In the genomic region with DNA sequence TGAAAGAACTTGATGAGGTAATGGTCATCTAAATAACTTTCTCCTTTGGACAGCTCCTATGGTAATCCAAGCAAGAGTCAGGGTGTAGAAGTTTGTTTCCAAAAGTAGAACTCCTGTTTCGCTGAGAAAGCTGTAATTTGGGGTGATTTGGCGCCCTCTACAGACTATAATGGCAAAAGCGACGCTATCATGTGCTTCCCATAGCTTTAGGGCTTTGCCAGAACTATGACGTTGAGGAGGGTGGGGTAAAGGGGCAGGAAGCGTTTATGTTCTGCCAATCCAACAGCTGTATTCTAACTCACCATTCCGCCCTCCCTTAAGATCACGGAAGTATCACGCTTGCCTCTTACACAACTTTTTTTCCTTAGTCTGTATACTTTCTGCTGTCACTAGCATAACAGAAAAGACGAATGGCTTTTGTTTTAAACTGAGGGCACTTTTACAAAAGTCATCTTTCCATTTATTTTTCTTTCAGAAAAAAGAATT, we compare ENCODE assay signal across 8 cellular contexts. TPM values are rescaled to one million over a fixed set of nuclear protein-coding genes. Genes with fewer than 3 reads are reported as not detected.
DNase-seq lines count a peak whose midpoint lies in the region; ATAC-seq, FAIRE-seq and TF ChIP-seq lines count a peak whose summit lies in the region.

A gene with protein sequence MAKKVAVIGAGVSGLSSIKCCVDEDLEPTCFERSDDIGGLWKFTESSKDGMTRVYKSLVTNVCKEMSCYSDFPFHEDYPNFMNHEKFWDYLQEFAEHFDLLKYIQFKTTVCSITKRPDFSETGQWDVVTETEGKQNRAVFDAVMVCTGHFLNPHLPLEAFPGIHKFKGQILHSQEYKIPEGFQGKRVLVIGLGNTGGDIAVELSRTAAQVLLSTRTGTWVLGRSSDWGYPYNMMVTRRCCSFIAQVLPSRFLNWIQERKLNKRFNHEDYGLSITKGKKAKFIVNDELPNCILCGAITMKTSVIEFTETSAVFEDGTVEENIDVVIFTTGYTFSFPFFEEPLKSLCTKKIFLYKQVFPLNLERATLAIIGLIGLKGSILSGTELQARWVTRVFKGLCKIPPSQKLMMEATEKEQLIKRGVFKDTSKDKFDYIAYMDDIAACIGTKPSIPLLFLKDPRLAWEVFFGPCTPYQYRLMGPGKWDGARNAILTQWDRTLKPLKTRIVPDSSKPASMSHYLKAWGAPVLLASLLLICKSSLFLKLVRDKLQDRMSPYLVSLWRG (plus strand): TSS at position 349 of the 486 bp plus-strand sequence. CDS start 5,643 bp downstream, outside the sequence.

- TF ChIP-seq CTCF in WERI-Rb-1 (IDR thresholded peaks at IDR 0.05; ENCODE audit: low read depth, low read length) (peak; percentile 80), keratinocyte (optimal IDR thresholded peaks at IDR 0.05 in 1 of 3, IDR thresholded peaks at IDR 0.05 in 1 of 3, conservative IDR thresholded peaks at IDR 0.05 in 1 of 3; ENCODE audit: extremely low read depth in 1 of 3, insufficient read depth in 2 of 3, low read length in 3 of 3) (peak; percentile 75 to 87 (median 79))

- dilution Hi-C loops in keratinocyte (cut with MboI; ENCODE audit: extremely low pct_ligation_motif_present, low sequenced_read_pairs) = no loop called here

- no peaks in the 10 kb centered on the region for H3K79me2 ChIP-seq in keratinocyte (ENCODE audit: control insufficient read depth, insufficient read depth, low read length)

- H3K36me3 ChIP-seq in WERI-Rb-1 = no peaks in the 10 kb centered on the region
- H3K36me3 ChIP-seq in keratinocyte (ENCODE audit: control insufficient read depth in 2 of 2, extremely low read depth in 1 of 2, insufficient read depth in 2 of 2, low read length in 2 of 2) = no peaks in the 10 kb centered on the region

- H3K4me3 ChIP-seq in WERI-Rb-1 (ENCODE audit: low read depth, low read length) (peak within 1 kb of the TSS; percentile 41), keratinocyte (ENCODE audit: control insufficient read depth in 2 of 3, extremely low read depth in 1 of 3, insufficient read depth in 2 of 3, low read depth in 1 of 3, low read length in 3 of 3) (peak within 1 kb of the TSS; percentile 10 to 70 (median 28))

- DNase-seq in AG08396 (ENCODE audit: low spot score) (peak; percentile 93), NCI-H2196 treated with DMSO at 0.1 percent for 48 hours (lab: John Stamatoyannopoulos, UW; ENCODE audit: unreplicated experiment) (peak; percentile 63), WERI-Rb-1 (peak; percentile 91), keratinocyte (ENCODE audit: low read depth, low spot score) (peak; percentile 88)
- DNase-seq in central memory CD4-positive, alpha-beta T cell = peak; percentile 90
- peak; percentile 85 for DNase-seq in stimulated activated CD4-positive, alpha-beta T cell treated with anti-CD3 and anti-CD28 coated beads, Interleukin-15, amount 100 ng/mL, for 24 hours

- H3K27ac ChIP-seq in WERI-Rb-1 (no peak within 1 kb of the TSS), keratinocyte (ENCODE audit: control insufficient read depth, insufficient read depth, low read length) (peak within 1 kb of the TSS; percentile 56)

- H3K4me1 ChIP-seq in keratinocyte (ENCODE audit: control insufficient read depth, extremely low read depth, insufficient read depth, low read length) = peaks cover 8% of the 10 kb centered on the region

- H2AFZ ChIP-seq in keratinocyte (ENCODE audit: control insufficient read depth, low read length) = peak within 1 kb of the TSS; percentile 84

- peak; percentile 99 for FAIRE-seq in keratinocyte (lab: Jason Lieb, UNC)

- peak within 1 kb of the TSS; percentile 63 for H3K9ac ChIP-seq in keratinocyte (ENCODE audit: control insufficient read depth, extremely low read depth, insufficient read depth, low read length)

- H3K9me1 ChIP-seq in keratinocyte (ENCODE audit: control insufficient read depth, extremely low read depth, insufficient read depth, low read length) = no peaks in the 10 kb centered on the region

- H3K27me3 ChIP-seq in WERI-Rb-1 (ENCODE audit: insufficient read depth, low read depth, severe bottlenecking) = no peaks in the 10 kb centered on the region
- H3K27me3 ChIP-seq in keratinocyte (ENCODE audit: control insufficient read depth, extremely low read depth, insufficient read depth, low read length) = no peaks in the 10 kb centered on the region

- no peaks in the 10 kb centered on the region for H4K20me1 ChIP-seq in keratinocyte (ENCODE audit: control insufficient read depth, extremely low read depth, insufficient read depth, low read length)

- H3K4me2 ChIP-seq in keratinocyte (ENCODE audit: control insufficient read depth, extremely low read depth, insufficient read depth, low read depth, low read length) = peak within 1 kb of the TSS; percentile 98

- ATAC-seq in GM18907 (IDR thresholded peaks at IDR 0.05; ENCODE audit: unreplicated experiment) (peak; percentile 100), HG03159 (IDR thresholded peaks at IDR 0.05; ENCODE audit: unreplicated experiment) (peak; percentile 100)

- H3K9me3 ChIP-seq in WERI-Rb-1 (ENCODE audit: severe bottlenecking) = peaks cover 5% of the 10 kb centered on the region
- H3K9me3 ChIP-seq in keratinocyte (ENCODE audit: control insufficient read depth, low read depth, low read length) = no peaks in the 10 kb centered on the region

RNA-seq across cellular contexts. Expression of the gene that starts here (rescaled TPM):
- polyA plus RNA-seq in keratinocyte = 2.9 to 6.2 TPM (median 4.7 TPM) in 3 replicates
- polyA plus RNA-seq in keratinocyte (2011; ENCODE audit: low read depth) = 1.9 TPM
- polyA plus RNA-seq in keratinocyte (2011; cell fraction: cytosol; rRNA removed) = 1.9 and 4.0 TPM in 2 replicates
- polyA plus RNA-seq in keratinocyte (2011; cell fraction: nucleus; rRNA removed) = 5.2 and 5.9 TPM in 2 replicates
- polyA plus RNA-seq in keratinocyte (2012; ENCODE audit: low replicate concordance) = 1.6 and 2.1 TPM in 2 replicates
- polyA minus RNA-seq in keratinocyte = 0.39 to 4.1 TPM (median 3.6 TPM) in 3 replicates
- 1.5 TPM for polyA minus RNA-seq in keratinocyte (2011; cell fraction: cytosol; rRNA and poly(A)+ RNA removed)
- 2.0 and 5.0 TPM in 2 replicates for polyA minus RNA-seq in keratinocyte (2011; cell fraction: nucleus; rRNA and poly(A)+ RNA removed)
